Comparison of ENCODE assay signal across 27 cellular contexts in genomic region chr3:16521580-16521941, GRCh38. TPM values are rescaled to one million over a fixed set of nuclear protein-coding genes. Genes with fewer than 3 reads are reported as not detected.
DNase-seq lines count a peak whose midpoint lies in the region; ATAC-seq, FAIRE-seq and TF ChIP-seq lines count a peak whose summit lies in the region.
"Had no signal": no experiment of that assay in that cellular context is flagged by ENCODE, and none has a peak within 500 bp of the region (broad histone marks: within the 10 kb centered on the region; RNA-seq: fewer than 3 reads in every experiment).

No MANE protein-coding gene starts in this region.

- H3K4me1 ChIP-seq in left ventricle myocardium inferior (peaks cover 22% of the 10 kb centered on the region), GM12878 (ENCODE audit: control insufficient read depth, insufficient read depth, low read length) (peaks cover 54% of the 10 kb centered on the region), testis (peaks cover 6% of the 10 kb centered on the region)

- WGBS in GM12878 (ENCODE audit: insufficient coverage, insufficient replicate concordance, low lambda C conversion rate, missing lambda C conversion rate): 0% methylated on average over 3 of the region's 3 CpGs
- WGBS in testis, 2 donors: 34 to 42% methylated on average over 3 of the region's 3 CpGs

- peaks cover 10% of the 10 kb centered on the region for H3K9me3 ChIP-seq in left ventricle myocardium inferior (replicated peaks)
- peaks cover 47% of the 10 kb centered on the region for H3K9me3 ChIP-seq in GM12878 (replicated peaks; ENCODE audit: control insufficient read depth, insufficient read depth, low read length)
- no peaks in the 10 kb centered on the region for H3K9me3 ChIP-seq in testis
- H3K9me3 ChIP-seq: esophagus squamous epithelium, neutrophil had no signal

- no TSS peak for BruUV-seq in GM12878 (replicated peaks; lab: Mats Ljungman, UMichigan)

- SMC1A ChIA-PET in GM12878 (lab: Charles Lee; ENCODE audit: uncharacterized antibody, unreplicated experiment): interaction anchor here (0.8 to 3.1 kb wide), 16 partner anchors 8 to 231 kb away, joined by 3 to 19 read pairs (median 4); no protein-coding TSS in a partner anchor

- H3K27me3 ChIP-seq in left ventricle myocardium inferior (ENCODE audit: low read depth): no peaks in the 10 kb centered on the region
- H3K27me3 ChIP-seq in GM12878 (replicated peaks in 1 of 2; ENCODE audit: control insufficient read depth in 2 of 2, insufficient read depth in 2 of 2, low read length in 1 of 2): no peaks in the 10 kb centered on the region
- H3K27me3 ChIP-seq in testis: no peaks in the 10 kb centered on the region
- H3K27me3 ChIP-seq: neutrophil, SJCRH30, tibial artery had no signal

- DNase-seq in DMS79 treated with DMSO at 0.1 percent for 48 hours (lab: John Stamatoyannopoulos, UW): peak; percentile 55
- DNase-seq in DMS79 (lab: John Stamatoyannopoulos, UW): no peak
- DNase-seq in left ventricle myocardium superior: peak; percentile 44
- DNase-seq in left ventricle myocardium inferior: no peak
- no peak for DNase-seq in GM12878 (ENCODE audit: low read depth, low spot score)
- DNase-seq in testis: peak; percentile 30
- DNase-seq in NCI-H748 treated with DMSO at 0.1 percent for 48 hours (lab: John Stamatoyannopoulos, UW): no peak
- no peak for DNase-seq in NOMO-1 treated with dmso at 0.1 percent for 144 hours (lab: John Stamatoyannopoulos, UW; ENCODE audit: unreplicated experiment)
- DNase-seq: 8988T; AML-193; endodermal cell; esophagus squamous epithelium; H7; kidney; NCI-H1092 treated with DMSO at 0.1 percent for 48 hours; NCI-H2029 treated with DMSO at 0.1 percent for 48 hours; NCI-H446; stimulated activated naive CD4-positive, alpha-beta T cell; T-helper 17 cell; tibial artery had no signal

- H3K79me2 ChIP-seq in GM12878 (ENCODE audit: control insufficient read depth, insufficient read depth, low read length): peaks cover 8% of the 10 kb centered on the region

- in situ Hi-C loops in GM12878 (cut with MboI): loop anchor here (25.0 kb wide), 1 partner anchor 1159 kb away; no protein-coding TSS in a partner anchor

- H4K20me1 ChIP-seq in GM12878 (ENCODE audit: control insufficient read depth, insufficient read depth): no peaks in the 10 kb centered on the region

- TF ChIP-seq CTCF in left ventricle myocardium inferior (IDR thresholded peaks at IDR 0.05; ENCODE audit: borderline replicate concordance): no peak
- no peak for TF ChIP-seq CTCF in GM12878 (IDR thresholded peaks at IDR 0.05 in 2 of 3, conservative IDR thresholded peaks at IDR 0.05 in 1 of 3; ENCODE audit: control insufficient read depth in 2 of 3, extremely low read depth in 1 of 3, insufficient read depth in 1 of 3, low read depth in 3 of 3, low read length in 3 of 3)
- TF ChIP-seq CTCF in testis (IDR thresholded peaks at IDR 0.05): no peak

- RAD21 ChIA-PET in GM12878 (lab: Charles Lee; ENCODE audit: unreplicated experiment): interaction anchor here (0.8 to 3.1 kb wide), 15 partner anchors 8 to 274 kb away, joined by 3 to 38 read pairs (median 4); partner anchors contain the start of genes DPH3 and OXNAD1

- peak overlapping the region; percentile 68 for H3K4me2 ChIP-seq in GM12878 (ENCODE audit: control insufficient read depth, insufficient read depth)

- no peak for FAIRE-seq in GM12878 (lab: Jason Lieb, UNC)
- FAIRE-seq: bronchial epithelial cell, kidney had no signal

- H2AFZ ChIP-seq in GM12878 (ENCODE audit: control insufficient read depth, low read depth, low read length): peak overlapping the region; percentile 15; the same call in 1 of the 2 replicates

- peak overlapping the region; percentile 41 for H3K9ac ChIP-seq in GM12878 (ENCODE audit: control insufficient read depth, insufficient read depth, low read length)

- no peak for TF ChIP-seq EP300 in GM12878 (IDR thresholded peaks at IDR 0.05; ENCODE audit: borderline replicate concordance in 1 of 2, control insufficient read depth in 1 of 2, low read depth in 2 of 2, low read length in 2 of 2)

- TF ChIP-seq RAD21 in GM12878 (IDR thresholded peaks at IDR 0.05; ENCODE audit: insufficient read depth, low read depth, low read length): no peak

- intact Hi-C loops in left ventricle myocardium superior (cut with micrococcal nuclease): loop anchor here (10.0 kb wide), 1 partner anchor 227 kb away; no protein-coding TSS in a partner anchor
- intact Hi-C loops in left ventricle myocardium inferior (cut with micrococcal nuclease): no loop called here
- intact Hi-C loops in GM12878 (cut with micrococcal nuclease; ENCODE audit: unreplicated experiment): loop anchor here (1.0 kb wide), 2 partner anchors 9 to 27 kb away; no protein-coding TSS in a partner anchor
- intact Hi-C loops in testis (cut with DNase I; ENCODE audit: low total_unique reads): no loop called here

- H3K27ac ChIP-seq in left ventricle myocardium inferior (replicated peaks) (no peak overlapping the region), GM12878 (ENCODE audit: control insufficient read depth, insufficient read depth) (peak overlapping the region; percentile 94), testis (no peak overlapping the region)
- H3K27ac ChIP-seq: coronary artery, esophagus squamous epithelium, neutrophil, SJCRH30, skin epidermis, tibial artery had no signal

- H3K36me3 ChIP-seq in left ventricle myocardium inferior (no peaks in the 10 kb centered on the region), GM12878 (ENCODE audit: control insufficient read depth in 2 of 2, insufficient read depth in 2 of 2, low read length in 1 of 2) (no peaks in the 10 kb centered on the region), testis (ENCODE audit: low read depth, missing control alignments) (no peaks in the 10 kb centered on the region)
- H3K36me3 ChIP-seq: esophagus squamous epithelium, neutrophil, SJCRH30, tibial artery had no signal

- no peak for TF ChIP-seq POLR2A in GM12878 (IDR thresholded peaks at IDR 0.05; ENCODE audit: low read depth, low read length)
- TF ChIP-seq POLR2A in testis (IDR thresholded peaks at IDR 0.05): no peak

- H3K4me3 ChIP-seq in left ventricle myocardium inferior: no peak overlapping the region
- no peak overlapping the region for H3K4me3 ChIP-seq in GM12878
- H3K4me3 ChIP-seq in testis: no peak overlapping the region
- H3K4me3 ChIP-seq: coronary artery, esophagus squamous epithelium, lung, SJCRH30, skin epidermis, tibial artery had no signal

- CTCF ChIA-PET in GM12878 (lab: Yijun Ruan, JAX): interaction anchor here (1.0 to 1.6 kb wide), 7 partner anchors 8 to 253 kb away, joined by 3 to 6 read pairs (median 4); no protein-coding TSS in a partner anchor

- ATAC-seq in left ventricle myocardium superior (no peak), GM12878 (no peak)
- ATAC-seq: Panc1, T-helper 17 cell had no signal

- POLR2A ChIA-PET in GM12878 (lab: Charles Lee): interaction anchor here (1.0 to 3.1 kb wide), 3 partner anchors 11 to 26 kb away, joined by 3 to 32 read pairs (median 4); no protein-coding TSS in a partner anchor

TF ChIP-seq in GM12878, 131 proteins besides CTCF, POLR2A, EP300 and RAD21:
- TF ChIP-seq SMARCA5 (IDR thresholded peaks at IDR 0.05) (peak; percentile 79; the same call in 1 of the 2 replicates), PKNOX1 (IDR thresholded peaks at IDR 0.05) (peak; percentile 61), SP1 (IDR thresholded peaks at IDR 0.05; ENCODE audit: low read depth, low read length) (no peak), FOXK2 (IDR thresholded peaks at IDR 0.05) (no peak), PBX3 (IDR thresholded peaks at IDR 0.05; ENCODE audit: insufficient replicate concordance, low read depth, low read length) (peak; percentile 10)

RNA-seq across cellular contexts. Expression of gene RFTN1, which starts 8.1 kb away (rescaled TPM):
- total RNA-seq in left ventricle myocardium superior: 25.0 TPM
- total RNA-seq in left ventricle myocardium inferior: 22.9 TPM
- 377 and 379 TPM in 2 replicates for total RNA-seq in GM12878 (2013; cell fraction: nucleolus; rRNA removed)
- 154 and 163 TPM in 2 replicates for total RNA-seq in GM12878 (2014; rRNA removed)
- total RNA-seq in GM12878 (2014; rRNA removed; fragmentation: Illumina TruSeq; extraction: Trizol): 145 TPM in 2 replicates
- 166 and 176 TPM in 2 replicates for total RNA-seq in GM12878 (2021)
- 68.5 TPM for polyA plus RNA-seq in GM12878 (2011; ENCODE audit: low read depth)
- 171 and 213 TPM in 2 replicates for polyA plus RNA-seq in GM12878 (2011; rRNA removed)
- polyA plus RNA-seq in GM12878 (2011; cell fraction: cytosol; rRNA removed): 284 and 352 TPM in 2 replicates
- 306 TPM in 2 replicates for polyA plus RNA-seq in GM12878 (2011; cell fraction: nucleus; rRNA removed)
- 90.4 and 119 TPM in 2 replicates for polyA plus RNA-seq in GM12878 (2012)
- polyA plus RNA-seq in GM12878 (2014; fragmentation: Illumina TruSeq; extraction: Trizol): 146 and 170 TPM in 2 replicates
- polyA plus RNA-seq in GM12878 (2014; fragmentation: Nextera tagmentation; extraction: Ambion mirVana): 10 to 100 TPM; 20.6 to 38.9 TPM
- 143 and 149 TPM in 2 replicates for polyA plus RNA-seq in GM12878 (2014; rRNA removed)
- polyA plus RNA-seq in GM12878 (2016; fragmentation: Nextera tagmentation; extraction: Ambion mirVana): 10 to 100 TPM; 46.3 to 61.9 TPM
- 198 and 256 TPM in 2 replicates for polyA minus RNA-seq in GM12878 (2011; rRNA and poly(A)+ RNA removed)
- 85.5 and 87.8 TPM in 2 replicates for polyA minus RNA-seq in GM12878 (2011; cell fraction: cytosol; rRNA and poly(A)+ RNA removed)
- 129 and 203 TPM in 2 replicates for polyA minus RNA-seq in GM12878 (2011; cell fraction: nucleus; rRNA and poly(A)+ RNA removed)
- 10 to 100 TPM; 20.8 to 25.7 TPM for total RNA-seq in testis
- polyA plus RNA-seq in testis (ENCODE audit: insufficient read depth, low read depth, low replicate concordance): 22.2 TPM

Comparison
In these comparisons a context has a peak if more than half of its experiments do, and no peak if none do; other contexts are left out.
1. DNase-seq: peak in DMS79 treated with DMSO at 0.1 percent for 48 hours (single experiment), left ventricle myocardium superior (single experiment) and testis (single experiment); none in DMS79 (single experiment), left ventricle myocardium inferior (single experiment), GM12878 (single experiment), NCI-H748 treated with DMSO at 0.1 percent for 48 hours (single experiment) and NOMO-1 treated with dmso at 0.1 percent for 144 hours (single experiment).
2. intact Hi-C loops: an anchor here in left ventricle myocardium superior (10.0 kb wide) and GM12878 (1.0 kb wide); none called in left ventricle myocardium inferior and testis.